11 cellular contexts compared by ENCODE assay signal in genomic region chrX:23766650-23767551, GRCh38. TPM values are rescaled to one million over a fixed set of nuclear protein-coding genes. Genes with fewer than 3 reads are reported as not detected.
A peak's percentile ranks its signal among the peaks of the same experiment; 100 is the strongest.
DNase-seq lines count a peak whose midpoint lies in the region; ATAC-seq and TF ChIP-seq lines count a peak whose summit lies in the region.
"Had no signal": no experiment of that assay in that cellular context is flagged by ENCODE, and none has a peak within 500 bp of the region (broad histone marks: within the 10 kb centered on the region; RNA-seq: fewer than 3 reads in every experiment).

No MANE protein-coding gene starts in this region.

- H3K9me3 ChIP-seq in skeletal muscle satellite cell (replicated peaks; ENCODE audit: low read length) = no peaks in the 10 kb centered on the region
- no peaks in the 10 kb centered on the region for H3K9me3 ChIP-seq in OCI-LY7 (ENCODE audit: low read length)
- H3K9me3 ChIP-seq: A549 had no signal

- H3K27me3 ChIP-seq in skeletal muscle satellite cell (ENCODE audit: control insufficient read depth, insufficient read depth, low read length) = no peaks in the 10 kb centered on the region

- H3K9ac ChIP-seq in skeletal muscle satellite cell (ENCODE audit: low read depth, low read length) = no peak overlapping the region

- H2AFZ ChIP-seq in OCI-LY7 (ENCODE audit: low read length) = no peak overlapping the region

- POLR2A ChIA-PET in activated CD4-positive, alpha-beta T cell treated with anti-CD3 and anti-CD28 coated beads for 36 hours (lab: Charles Lee) = interaction anchor here (0.5 to 1.6 kb wide), 3 partner anchors 13 to 379 kb away, joined by 3 to 6 read pairs (median 4); partner anchors contain the start of gene SAT1
- POLR2A ChIA-PET in OCI-LY7 (lab: Charles Lee) = no interaction called here

- no peak for TF ChIP-seq CTCF in OCI-LY7 (conservative IDR thresholded peaks at IDR 0.05; ENCODE audit: low read length)

- no peaks in the 10 kb centered on the region for H3K4me1 ChIP-seq in skeletal muscle satellite cell (ENCODE audit: control insufficient read depth, insufficient read depth, low read length)
- H3K4me1 ChIP-seq in OCI-LY7 (ENCODE audit: insufficient read depth, low read length, poor library complexity, severe bottlenecking) = no peaks in the 10 kb centered on the region

- no peaks in the 10 kb centered on the region for H4K20me1 ChIP-seq in OCI-LY7 (ENCODE audit: insufficient read depth, low read length)

- DNase-seq in activated CD4-positive, alpha-beta T cell treated with anti-CD3 and anti-CD28 coated beads for 36 hours = peak; percentile 47
- DNase-seq in activated CD4-positive, alpha-beta T cell treated with anti-CD3 and anti-CD28 coated beads, Interleukin-2, amount 50 U/mL, for 1 hour = no peak
- DNase-seq in activated naive CD4-positive, alpha-beta T cell treated with anti-CD3 and anti-CD28 coated beads, Interleukin-2, amount 50 U/mL, for 72 hours (ENCODE audit: low spot score in 2 of 2) = peak in 1 of 2 donors; percentile 65
- DNase-seq in NCI-H1417 treated with DMSO at 0.1 percent for 48 hours (lab: John Stamatoyannopoulos, UW) = no peak
- no peak for DNase-seq in OCI-LY7 (ENCODE audit: low spot score)
- no peak for DNase-seq in NCI-H69 (lab: John Stamatoyannopoulos, UW)
- DNase-seq: caudate nucleus, Kasumi-1 had no signal

- no peaks in the 10 kb centered on the region for H3K9me2 ChIP-seq in OCI-LY7 (ENCODE audit: insufficient read depth, low read length)

- H3K4me3 ChIP-seq in skeletal muscle satellite cell (ENCODE audit: low read length) (no peak overlapping the region), OCI-LY7 (ENCODE audit: low read depth, low read length, poor library complexity, severe bottlenecking) (no peak overlapping the region)
- H3K4me3 ChIP-seq: A549 had no signal

- H3K36me3 Mint-ChIP-seq in activated CD4-positive, alpha-beta T cell treated with anti-CD3 and anti-CD28 coated beads for 36 hours (ENCODE audit: low read depth) = no peaks in the 10 kb centered on the region
- H3K36me3 Mint-ChIP-seq in activated naive CD4-positive, alpha-beta T cell treated with anti-CD3 and anti-CD28 coated beads, Interleukin-2, amount 50 U/mL, for 72 hours = no peaks in the 10 kb centered on the region

- H3K27ac Mint-ChIP-seq in activated CD4-positive, alpha-beta T cell treated with anti-CD3 and anti-CD28 coated beads for 36 hours = peak overlapping the region; percentile 80
- H3K27ac Mint-ChIP-seq in activated naive CD4-positive, alpha-beta T cell treated with anti-CD3 and anti-CD28 coated beads, Interleukin-2, amount 50 U/mL, for 72 hours = peak overlapping the region in 1 of 2 donors; percentile 90

- no peak overlapping the region for H3K27ac ChIP-seq in OCI-LY7 (ENCODE audit: low read depth, low read length, poor library complexity, severe bottlenecking)

- H3K36me3 ChIP-seq in skeletal muscle satellite cell (ENCODE audit: insufficient read depth, low read length) = no peaks in the 10 kb centered on the region
- H3K36me3 ChIP-seq in OCI-LY7 (ENCODE audit: insufficient read depth, low read length) = no peaks in the 10 kb centered on the region

- CTCF ChIA-PET in activated CD4-positive, alpha-beta T cell treated with anti-CD3 and anti-CD28 coated beads for 36 hours (lab: Charles Lee) = interaction anchor here (0.8 to 2.0 kb wide), 6 partner anchors 9 to 412 kb away, joined by 3 to 9 read pairs (median 3); no protein-coding TSS in a partner anchor
- CTCF ChIA-PET in OCI-LY7 (lab: Charles Lee; ENCODE audit: unreplicated experiment) = no interaction called here

- peak overlapping the region; percentile 68 for H3K4me3 Mint-ChIP-seq in activated CD4-positive, alpha-beta T cell treated with anti-CD3 and anti-CD28 coated beads for 36 hours

- H3K4me2 ChIP-seq in skeletal muscle satellite cell (ENCODE audit: low read length) = peak overlapping the region; percentile 15
- H3K4me2 ChIP-seq in OCI-LY7 (ENCODE audit: low read length) = no peak overlapping the region
- H3K4me2 ChIP-seq: A549 had no signal

- intact Hi-C loops in activated CD4-positive, alpha-beta T cell treated with anti-CD3 and anti-CD28 coated beads for 36 hours (cut with DNase I, micrococcal nuclease) = loop anchor here in 1 of 2 experiments (1.0 kb wide), 1 partner anchor 16 kb away; the partner anchor contains the start of gene SAT1
- intact Hi-C loops in OCI-LY7 (cut with micrococcal nuclease; ENCODE audit: unreplicated experiment) = no loop called here

- BruUV-seq in OCI-LY7 (replicated peaks; lab: Mats Ljungman, UMichigan) = no TSS peak

- no peaks in the 10 kb centered on the region for H3K27me3 Mint-ChIP-seq in activated CD4-positive, alpha-beta T cell treated with anti-CD3 and anti-CD28 coated beads for 36 hours

- H3K9me3 Mint-ChIP-seq in activated CD4-positive, alpha-beta T cell treated with anti-CD3 and anti-CD28 coated beads for 36 hours (ENCODE audit: low read depth) = no peaks in the 10 kb centered on the region
- H3K9me3 Mint-ChIP-seq in activated naive CD4-positive, alpha-beta T cell treated with anti-CD3 and anti-CD28 coated beads, Interleukin-2, amount 50 U/mL, for 72 hours = no peaks in the 10 kb centered on the region

- peak; percentile 83 for ATAC-seq in activated CD4-positive, alpha-beta T cell treated with anti-CD3 and anti-CD28 coated beads for 36 hours
- peak; percentile 56 for ATAC-seq in HG02973 (IDR thresholded peaks at IDR 0.05; ENCODE audit: unreplicated experiment)
- peak; percentile 41 to 96 for ATAC-seq in activated naive CD4-positive, alpha-beta T cell treated with anti-CD3 and anti-CD28 coated beads, Interleukin-2, amount 50 U/mL, for 72 hours

- peaks cover 10% of the 10 kb centered on the region for H3K4me1 Mint-ChIP-seq in activated CD4-positive, alpha-beta T cell treated with anti-CD3 and anti-CD28 coated beads for 36 hours

- no peaks in the 10 kb centered on the region for H3K79me2 ChIP-seq in OCI-LY7 (ENCODE audit: insufficient read depth, low read depth, low read length)

RNA-seq across cellular contexts. Expression of gene SAT1, which starts 16.1 kb away (rescaled TPM):
- 100 to 1,000 TPM; 148 to 166 TPM for total RNA-seq in activated CD4-positive, alpha-beta T cell treated with anti-CD3 and anti-CD28 coated beads for 36 hours
- 100 to 1,000 TPM; 160 to 466 TPM for total RNA-seq in activated naive CD4-positive, alpha-beta T cell treated with anti-CD3 and anti-CD28 coated beads, Interleukin-2, amount 50 U/mL, for 72 hours
- total RNA-seq in skeletal muscle satellite cell (2012; rRNA removed) = 122 and 238 TPM in 2 replicates
- total RNA-seq in OCI-LY7 (2014; rRNA removed; shearing (Covaris generic)) = 46.9 and 75.9 TPM in 2 replicates
- total RNA-seq in OCI-LY7 (2022) = 50.7 and 56.8 TPM in 2 replicates

RNA-seq across cellular contexts. Expression of gene ACOT9, which starts 23.8 kb away (rescaled TPM):
- total RNA-seq in activated CD4-positive, alpha-beta T cell treated with anti-CD3 and anti-CD28 coated beads for 36 hours = 10 to 100 TPM; 31.7 to 39.9 TPM
- 10 to 100 TPM; 33.6 to 56.3 TPM for total RNA-seq in activated naive CD4-positive, alpha-beta T cell treated with anti-CD3 and anti-CD28 coated beads, Interleukin-2, amount 50 U/mL, for 72 hours
- total RNA-seq in skeletal muscle satellite cell (2012; rRNA removed) = 67.7 and 70.2 TPM in 2 replicates
- 9.0 and 10.6 TPM in 2 replicates for total RNA-seq in OCI-LY7 (2014; rRNA removed; shearing (Covaris generic))
- total RNA-seq in OCI-LY7 (2022) = 1.9 and 2.1 TPM in 2 replicates
